In the genomic region with DNA sequence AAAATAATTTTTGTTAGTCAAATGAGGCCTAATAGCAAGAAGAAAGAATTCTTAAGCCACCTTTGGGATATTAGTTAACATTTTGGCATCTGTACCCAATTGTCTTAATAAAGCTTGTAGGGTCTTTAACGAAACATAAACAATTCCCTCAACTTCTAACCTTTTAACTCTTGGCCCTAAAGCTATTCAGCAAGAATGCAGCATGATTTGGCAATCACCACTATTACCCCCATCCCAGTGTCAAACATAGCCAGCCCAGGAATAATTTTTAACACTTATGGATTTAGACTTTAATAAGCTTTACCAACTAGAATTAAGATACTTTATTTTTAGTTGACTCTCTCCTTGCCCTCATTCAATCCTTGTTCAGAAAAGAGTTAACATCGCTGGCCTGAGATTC, we compare ENCODE assay signal across 19 cellular contexts. TPM values are rescaled to one million over a fixed set of nuclear protein-coding genes. Genes with fewer than 3 reads are reported as not detected.
A peak's percentile ranks its signal among the peaks of the same experiment; 100 is the strongest.
DNase-seq lines count a peak whose midpoint lies in the region; ATAC-seq and TF ChIP-seq lines count a peak whose summit lies in the region.
"Had no signal": no experiment of that assay in that cellular context is flagged by ENCODE, and none has a peak within 500 bp of the region (broad histone marks: within the 10 kb centered on the region; RNA-seq: fewer than 3 reads in every experiment).

No MANE protein-coding gene starts in this region.

- ATAC-seq in lower lobe of right lung = no peak

- H3K36me3 ChIP-seq in mesodermal cell (ENCODE audit: control insufficient read depth, insufficient read depth, low read length) (peaks cover 17% of the 10 kb centered on the region), lower lobe of right lung (peaks cover 18% of the 10 kb centered on the region)

- WGBS in mesodermal cell (ENCODE audit: insufficient coverage in 2 of 2), 2 experiments = 90 to 100% methylated on average over 1 of the region's 2 CpGs

- H3K27ac ChIP-seq in AG04450 (ENCODE audit: low read depth, low read length) = peak overlapping the region; percentile 69
- H3K27ac ChIP-seq in mesodermal cell (ENCODE audit: low read depth, low read length, severe bottlenecking) = peak overlapping the region; percentile 61
- H3K27ac ChIP-seq in lower lobe of right lung = no peak overlapping the region
- H3K27ac ChIP-seq: C4-2B, vagina had no signal

- CTCF ChIA-PET in AG04450 (lab: Charles Lee) = interaction anchor here (1.0 to 2.9 kb wide), 6 partner anchors 13 to 190 kb away, joined by 3 to 12 read pairs (median 7); partner anchors contain the start of gene RBM15

- peaks cover 6% of the 10 kb centered on the region; the same call in 1 of the 2 replicates for H3K9me3 ChIP-seq in AG04450 (ENCODE audit: control insufficient read depth, insufficient read depth, low read length)
- no peaks in the 10 kb centered on the region for H3K9me3 ChIP-seq in mesodermal cell (ENCODE audit: control insufficient read depth, low read length)
- no peaks in the 10 kb centered on the region for H3K9me3 ChIP-seq in lower lobe of right lung
- H3K9me3 ChIP-seq: vagina had no signal

- TF ChIP-seq CTCF in AG04450 (IDR thresholded peaks at IDR 0.05; ENCODE audit: low read depth, low read length) = no peak
- no peak for TF ChIP-seq CTCF in lower lobe of right lung (IDR thresholded peaks at IDR 0.05)

- H3K4me1 ChIP-seq in mesodermal cell (ENCODE audit: control insufficient read depth, insufficient read depth, low read length, poor library complexity, severe bottlenecking) (peaks cover 26% of the 10 kb centered on the region), lower lobe of right lung (peaks cover 10% of the 10 kb centered on the region)

- DNase-seq in AG04450 (ENCODE audit: low read depth, low spot score) = no peak
- peak; percentile 57 for DNase-seq in amniotic epithelial cell (ENCODE audit: low read depth)
- DNase-seq in amygdala (lab: John Stamatoyannopoulos, UW) = no peak
- no peak for DNase-seq in COLO829 (ENCODE audit: low spot score)
- DNase-seq in lower lobe of right lung = no peak
- DNase-seq: activated CD4-positive, alpha-beta T cell treated with anti-CD3 and anti-CD28 coated beads, Interleukin-2, amount 10 ng/mL, durations not matched to agents 24 days and 14 days; DMS 273 treated with DMSO at 0.1 percent for 48 hours; GOT3; NCI-H1417; NCI-H526; Right ventricle myocardium superior; stimulated activated CD8-positive, alpha-beta memory T cell treated with anti-CD3 and anti-CD28 coated beads, Interleukin-4, amount 100 ng/mL, for 48 hours had no signal

- POLR2A ChIA-PET in AG04450 (lab: Yijun Ruan, JAX) = interaction anchor here (1.2 to 1.6 kb wide), 2 partner anchors 13 to 54 kb away, joined by 4 to 8 read pairs; partner anchors contain the start of gene RBM15

- intact Hi-C loops in lower lobe of right lung (cut with DNase I) = no loop called here

- H3K4me3 ChIP-seq in AG04450 (ENCODE audit: low read depth, low read length) (no peak overlapping the region), mesodermal cell (ENCODE audit: extremely low read depth, insufficient read depth, low read length, poor library complexity, severe bottlenecking) (no peak overlapping the region), lower lobe of right lung (no peak overlapping the region)
- H3K4me3 ChIP-seq: vagina had no signal

- H3K27me3 ChIP-seq in AG04450 (ENCODE audit: control insufficient read depth, insufficient read depth, low read length) (no peaks in the 10 kb centered on the region), lower lobe of right lung (ENCODE audit: low read depth) (no peaks in the 10 kb centered on the region)
- H3K27me3 ChIP-seq: vagina had no signal

RNA-seq across cellular contexts. Expression of gene SLC16A4, which starts 2.5 kb away (rescaled TPM):
- polyA plus RNA-seq in AG04450 (2011; rRNA removed) = 77.2 and 98.8 TPM in 2 replicates
- polyA minus RNA-seq in AG04450 (2011; rRNA and poly(A)+ RNA removed) = 54.8 and 88.1 TPM in 2 replicates
- 6.6 TPM for polyA plus RNA-seq in mesodermal cell (2013, experiment 1 of 2)
- 5.8 TPM for polyA plus RNA-seq in mesodermal cell (2013, experiment 2 of 2)
- 9.6 TPM for total RNA-seq in lower lobe of right lung

RNA-seq across cellular contexts. Expression of gene LAMTOR5, which starts 14.2 kb away (rescaled TPM):
- 288 and 300 TPM in 2 replicates for polyA plus RNA-seq in AG04450 (2011; rRNA removed)
- 68.1 and 84.9 TPM in 2 replicates for polyA minus RNA-seq in AG04450 (2011; rRNA and poly(A)+ RNA removed)
- 178 TPM for polyA plus RNA-seq in mesodermal cell (2013, experiment 1 of 2)
- 183 TPM for polyA plus RNA-seq in mesodermal cell (2013, experiment 2 of 2)
- 121 TPM for total RNA-seq in lower lobe of right lung

RNA-seq across cellular contexts. Expression of gene RBM15, which starts 54.1 kb away (rescaled TPM):
- polyA plus RNA-seq in AG04450 (2011; rRNA removed) = 8.9 and 9.6 TPM in 2 replicates
- 59.1 and 68.1 TPM in 2 replicates for polyA minus RNA-seq in AG04450 (2011; rRNA and poly(A)+ RNA removed)
- polyA plus RNA-seq in mesodermal cell (2013, experiment 1 of 2) = 10.4 TPM
- 8.1 TPM for polyA plus RNA-seq in mesodermal cell (2013, experiment 2 of 2)
- total RNA-seq in lower lobe of right lung = 23.3 TPM

RNA-seq across cellular contexts. Expression of gene PROK1, which starts 57.7 kb away (rescaled TPM):
- not detected in 2 replicates for polyA plus RNA-seq in AG04450 (2011; rRNA removed)
- not detected in 2 replicates for polyA minus RNA-seq in AG04450 (2011; rRNA and poly(A)+ RNA removed)
- polyA plus RNA-seq in mesodermal cell (2013, experiment 1 of 2) = 2.4 TPM
- 3.1 TPM for polyA plus RNA-seq in mesodermal cell (2013, experiment 2 of 2)
- total RNA-seq in lower lobe of right lung = not detected
- total RNA-seq: activated CD4-positive, alpha-beta T cell treated with anti-CD3 and anti-CD28 coated beads, Interleukin-2, amount 10 ng/mL, durations not matched to agents 24 days and 14 days; activated T-helper 2 cell treated with anti-CD3 and anti-CD28 coated beads, Interferon-gamma antibody, Interleukin-2, Interleukin-4, amounts not matched to agents 10 μg/mL and 5 μg/mL and 100 μg/mL, durations not matched to agents 14 hours and 24 hours and 36 hours; G401; HT-29; pulmonary artery endothelial cell; Right ventricle myocardium superior had no signal
